Comparison of ENCODE assay signal across 10 cellular contexts in genomic region chr1:25148673-25149300, GRCh38.
DNase-seq lines count a peak whose midpoint lies in the region; ATAC-seq, FAIRE-seq and TF ChIP-seq lines count a peak whose summit lies in the region.
"Had no signal": no experiment of that assay in that cellular context is flagged by ENCODE, and none has a peak within 500 bp of the region (broad histone marks: within the 10 kb centered on the region; RNA-seq: fewer than 3 reads in every experiment).

No MANE protein-coding gene starts in this region.

- intact Hi-C loops in K562 (cut with micrococcal nuclease): no loop called here

- 0% methylated on average over 2 of the region's 2 CpGs for WGBS in K562 (ENCODE audit: insufficient coverage, low coverage, missing lambda C conversion rate)

- BruUV-seq in K562 (replicated peaks; lab: Mats Ljungman, UMichigan): no TSS peak

- H3K4me1 Mint-ChIP-seq in nephron progenitor cell: peaks cover 13% of the 10 kb centered on the region

- ATAC-seq in K562 (peak; percentile 44; the same call in 1 of the 3 replicates), HG03159 (IDR thresholded peaks at IDR 0.05; ENCODE audit: unreplicated experiment) (no peak), GM19328 (IDR thresholded peaks at IDR 0.05; ENCODE audit: unreplicated experiment) (no peak)

- no peaks in the 10 kb centered on the region for H3K9me1 ChIP-seq in K562 (ENCODE audit: control insufficient read depth, insufficient read depth, low read length)

- H3K27me3 ChIP-seq in K562 (ENCODE audit: control insufficient read depth in 2 of 2, insufficient read depth in 2 of 2, low read length in 2 of 2): peaks cover 33 to 42% of the 10 kb centered on the region in 2 experiments

- CTCF ChIA-PET in K562 (lab: Yijun Ruan, JAX; ENCODE audit: low intra/inter-chr PET ratio): interaction anchor here (0.6 to 0.9 kb wide), 2 partner anchors 47 to 1440 kb away, joined by 4 to 7 read pairs; no protein-coding TSS in a partner anchor

- H3K79me2 ChIP-seq in K562 (ENCODE audit: control insufficient read depth, insufficient read depth, low read length): no peaks in the 10 kb centered on the region

- no peak overlapping the region for H3K4me2 ChIP-seq in K562 (ENCODE audit: insufficient read depth, low read length)

- peak in 1 of 2 experiments; percentile 44; a peak in 2 of 4 replicates for TF ChIP-seq RAD21 in K562 (CRISPR knock-in tag; conservative IDR thresholded peaks at IDR 0.05 in 1 of 2, IDR thresholded peaks at IDR 0.05 in 1 of 2)

- no peaks in the 10 kb centered on the region for H3K4me1 ChIP-seq in K562 (replicated peaks in 1 of 2; ENCODE audit: control insufficient read depth in 2 of 2, insufficient read depth in 2 of 2, low read length in 2 of 2)

- H3K4me3 ChIP-seq in K562: no peak overlapping the region

- peaks cover 37% of the 10 kb centered on the region for H3K27me3 Mint-ChIP-seq in nephron progenitor cell (ENCODE audit: low read depth, poor library complexity)

- DNase-seq in NCI-H1694 treated with DMSO at 0.1 percent for 48 hours (lab: John Stamatoyannopoulos, UW) (peak; percentile 5), NCI-H1694 (lab: John Stamatoyannopoulos, UW) (no peak), NCI-H226 (peak; percentile 17), K562 (ENCODE audit: extremely low read depth in 1 of 4, low spot score in 3 of 4) (peak in 1 of 4 experiments; percentile 19), nephron progenitor cell (no peak), NCI-H526 treated with DMSO at 0.1 percent for 48 hours (lab: John Stamatoyannopoulos, UW) (no peak)
- DNase-seq: NCI-H2107 had no signal

- peaks cover 20% of the 10 kb centered on the region for H3K9me3 Mint-ChIP-seq in nephron progenitor cell

- in situ Hi-C loops in K562 (cut with MboI): no loop called here

- no peak overlapping the region for H3K27ac Mint-ChIP-seq in nephron progenitor cell

- H3K36me3 ChIP-seq in K562 (ENCODE audit: control insufficient read depth, insufficient read depth, low read length): no peaks in the 10 kb centered on the region

- TF ChIP-seq EP300 in K562 (IDR thresholded peaks at IDR 0.05; ENCODE audit: low read length): no peak

- no peaks in the 10 kb centered on the region for H3K9me3 ChIP-seq in K562 (replicated peaks; ENCODE audit: control insufficient read depth, insufficient read depth, low read depth, low read length)

- no peak overlapping the region for H3K9ac ChIP-seq in K562 (ENCODE audit: insufficient read depth in 1 of 2, low read depth in 2 of 2, low read length in 2 of 2)

- FAIRE-seq in K562 (lab: Jason Lieb, UNC): peak; percentile 80

- peak; percentile 43 to 61 (median 48) for TF ChIP-seq CTCF in K562 (IDR thresholded peaks at IDR 0.05 in 2 of 3, conservative IDR thresholded peaks at IDR 0.05 in 1 of 3; ENCODE audit: insufficient read depth in 2 of 3, low read depth in 1 of 3, low read length in 3 of 3)
- peak; percentile 23 for TF ChIP-seq CTCF in nephron progenitor cell (IDR thresholded peaks at IDR 0.05)

- H3K36me3 Mint-ChIP-seq in nephron progenitor cell (ENCODE audit: low read depth): no peaks in the 10 kb centered on the region

- H3K4me3 Mint-ChIP-seq in nephron progenitor cell: no peak overlapping the region

- POLR2A ChIA-PET in K562 (lab: Yijun Ruan, JAX): interaction anchor here (1.0 to 2.3 kb wide), 3 partner anchors 9 to 23 kb away, joined by 4 to 8 read pairs (median 4); no protein-coding TSS in a partner anchor

- no peak overlapping the region for H3K27ac ChIP-seq in K562 (ENCODE audit: extremely low read depth, low read depth, low read length)
- H3K27ac ChIP-seq: epithelial cell of prostate had no signal

- TF ChIP-seq POLR2A in K562 (conservative IDR thresholded peaks at IDR 0.05): no peak

- H2AFZ ChIP-seq in K562 (ENCODE audit: low read depth, low read length): no peak overlapping the region

- no peaks in the 10 kb centered on the region for H4K20me1 ChIP-seq in K562 (replicated peaks; ENCODE audit: control insufficient read depth, insufficient read depth, low read length)

TF ChIP-seq in K562, 482 proteins besides CTCF, POLR2A, EP300 and RAD21:
- TF ChIP-seq ZNF316 (IDR thresholded peaks at IDR 0.05) (0 out of 2 replicates have a peak, but pooled peaks have one; percentile 4), ZBTB34 (CRISPR knock-in tag; IDR thresholded peaks at IDR 0.05) (no peak), SMC3 (conservative IDR thresholded peaks at IDR 0.05; ENCODE audit: insufficient read depth, low read depth, low read length) (0 out of 2 replicates have a peak, but pooled peaks have one; percentile 16), CBFA2T3 (IDR thresholded peaks at IDR 0.05) (no peak)

Comparison
In these comparisons a context has a peak if more than half of its experiments do, and no peak if none do; other contexts are left out.
1. DNase-seq: peak in NCI-H1694 treated with DMSO at 0.1 percent for 48 hours (single experiment) and NCI-H226 (single experiment); none in NCI-H1694 (single experiment), nephron progenitor cell (single experiment) and NCI-H526 treated with DMSO at 0.1 percent for 48 hours (single experiment).